Comparison of ENCODE assay signal across 1 cellular context in the genomic region with DNA sequence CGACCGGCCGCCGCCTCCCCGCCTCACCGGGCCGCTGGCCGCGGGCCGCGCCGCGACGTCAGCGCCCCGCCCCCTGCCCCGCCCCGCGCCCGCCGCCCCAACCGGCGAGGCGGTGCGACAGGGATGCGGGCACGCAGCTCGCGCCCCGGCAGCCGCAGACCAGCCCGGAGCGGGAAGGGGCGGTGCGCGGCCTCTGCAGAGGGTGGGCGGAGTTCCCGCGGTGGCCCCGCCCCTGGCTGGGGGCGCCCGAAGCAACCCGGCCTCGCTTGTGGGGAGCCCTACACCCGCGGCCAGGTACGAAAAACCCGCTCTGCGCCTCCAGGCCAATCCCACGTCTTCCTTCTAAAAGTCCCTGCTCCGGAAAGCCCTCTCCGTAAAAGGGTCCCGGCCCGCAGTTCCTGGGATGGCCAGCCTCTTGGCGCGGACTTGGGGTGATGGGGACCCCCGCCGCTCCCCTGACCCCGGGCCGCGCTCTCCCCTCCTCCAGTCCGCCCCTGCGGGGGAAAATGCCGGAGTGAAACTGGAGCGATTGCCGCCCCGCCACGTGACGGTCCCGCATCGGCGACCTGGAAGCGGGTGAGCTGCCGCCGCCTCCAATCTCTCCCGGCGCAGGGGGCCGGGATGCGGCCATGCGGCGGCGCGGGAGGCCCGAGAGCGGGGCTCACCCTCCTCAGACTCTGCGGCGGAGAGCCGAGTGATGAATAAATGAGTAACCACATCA.
TF ChIP-seq lines count a peak whose summit lies in the region.

RAB11FIP5 (minus strand) TSS at position 36 of the 721 bp plus-strand sequence. CDS start 171 bp downstream, outside the sequence.

TF ChIP-seq in HepG2, 621 proteins besides CTCF, POLR2A, EP300 and RAD21 (continued from another document and continues in another):
- TF ChIP-seq HNF1A (IDR thresholded peaks at IDR 0.05; ENCODE audit: low read depth) = no peak
- TF ChIP-seq HNF1A (CRISPR knock-in tag; IDR thresholded peaks at IDR 0.05; ENCODE audit: borderline replicate concordance) = no peak; the same call in 1 of the 2 replicates
- TF ChIP-seq PAX8 (CRISPR knock-in tag; IDR thresholded peaks at IDR 0.05; ENCODE audit: borderline replicate concordance) = peak; percentile 67; the same call in 1 of the 2 replicates
- TF ChIP-seq KLF15 (CRISPR knock-in tag; IDR thresholded peaks at IDR 0.05; ENCODE audit: borderline replicate concordance) = peak; percentile 67; the same call in 1 of the 2 replicates
- TF ChIP-seq, protein P1, sequence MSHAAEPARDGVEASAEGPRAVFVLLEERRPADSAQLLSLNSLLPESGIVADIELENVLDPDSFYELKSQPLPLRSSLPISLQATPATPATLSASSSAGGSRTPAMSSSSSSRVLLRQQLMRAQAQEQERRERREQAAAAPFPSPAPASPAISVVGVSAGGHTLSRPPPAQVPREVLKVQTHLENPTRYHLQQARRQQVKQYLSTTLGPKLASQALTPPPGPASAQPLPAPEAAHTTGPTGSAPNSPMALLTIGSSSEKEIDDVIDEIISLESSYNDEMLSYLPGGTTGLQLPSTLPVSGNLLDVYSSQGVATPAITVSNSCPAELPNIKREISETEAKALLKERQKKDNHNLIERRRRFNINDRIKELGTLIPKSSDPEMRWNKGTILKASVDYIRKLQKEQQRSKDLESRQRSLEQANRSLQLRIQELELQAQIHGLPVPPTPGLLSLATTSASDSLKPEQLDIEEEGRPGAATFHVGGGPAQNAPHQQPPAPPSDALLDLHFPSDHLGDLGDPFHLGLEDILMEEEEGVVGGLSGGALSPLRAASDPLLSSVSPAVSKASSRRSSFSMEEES (CRISPR knock-in tag; IDR thresholded peaks at IDR 0.05) = no peak
- TF ChIP-seq NFATC3 (CRISPR knock-in tag; IDR thresholded peaks at IDR 0.05) = no peak; the same call in 1 of the 2 replicates
- TF ChIP-seq HDAC2 (CRISPR knock-in tag; IDR thresholded peaks at IDR 0.05) = peak; percentile 28; the same call in 1 of the 2 replicates
- TF ChIP-seq, protein P2, sequence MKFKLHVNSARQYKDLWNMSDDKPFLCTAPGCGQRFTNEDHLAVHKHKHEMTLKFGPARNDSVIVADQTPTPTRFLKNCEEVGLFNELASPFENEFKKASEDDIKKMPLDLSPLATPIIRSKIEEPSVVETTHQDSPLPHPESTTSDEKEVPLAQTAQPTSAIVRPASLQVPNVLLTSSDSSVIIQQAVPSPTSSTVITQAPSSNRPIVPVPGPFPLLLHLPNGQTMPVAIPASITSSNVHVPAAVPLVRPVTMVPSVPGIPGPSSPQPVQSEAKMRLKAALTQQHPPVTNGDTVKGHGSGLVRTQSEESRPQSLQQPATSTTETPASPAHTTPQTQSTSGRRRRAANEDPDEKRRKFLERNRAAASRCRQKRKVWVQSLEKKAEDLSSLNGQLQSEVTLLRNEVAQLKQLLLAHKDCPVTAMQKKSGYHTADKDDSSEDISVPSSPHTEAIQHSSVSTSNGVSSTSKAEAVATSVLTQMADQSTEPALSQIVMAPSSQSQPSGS (CRISPR knock-in tag; IDR thresholded peaks at IDR 0.05) = no peak
- TF ChIP-seq FOXP1 (IDR thresholded peaks at IDR 0.05) = no peak
- TF ChIP-seq FOXP1 (CRISPR knock-in tag; IDR thresholded peaks at IDR 0.05) = no peak
- TF ChIP-seq, protein P3, sequence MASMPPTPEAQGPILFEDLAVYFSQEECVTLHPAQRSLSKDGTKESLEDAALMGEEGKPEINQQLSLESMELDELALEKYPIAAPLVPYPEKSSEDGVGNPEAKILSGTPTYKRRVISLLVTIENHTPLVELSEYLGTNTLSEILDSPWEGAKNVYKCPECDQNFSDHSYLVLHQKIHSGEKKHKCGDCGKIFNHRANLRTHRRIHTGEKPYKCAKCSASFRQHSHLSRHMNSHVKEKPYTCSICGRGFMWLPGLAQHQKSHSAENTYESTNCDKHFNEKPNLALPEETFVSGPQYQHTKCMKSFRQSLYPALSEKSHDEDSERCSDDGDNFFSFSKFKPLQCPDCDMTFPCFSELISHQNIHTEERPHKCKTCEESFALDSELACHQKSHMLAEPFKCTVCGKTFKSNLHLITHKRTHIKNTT (CRISPR knock-in tag; IDR thresholded peaks at IDR 0.05) = no peak
- peak; percentile 58 for TF ChIP-seq HOXA3 (CRISPR knock-in tag; IDR thresholded peaks at IDR 0.05)
- TF ChIP-seq ZBTB7B (CRISPR knock-in tag; IDR thresholded peaks at IDR 0.05) = peak; percentile 77
- peak; percentile 74; the same call in 1 of the 2 replicates for TF ChIP-seq IRF9 (CRISPR knock-in tag; IDR thresholded peaks at IDR 0.05; ENCODE audit: borderline replicate concordance)
- no peak for TF ChIP-seq ZNF678 (CRISPR knock-in tag; IDR thresholded peaks at IDR 0.05)
- TF ChIP-seq ZNF576 (CRISPR knock-in tag; IDR thresholded peaks at IDR 0.05) = no peak; the same call in 1 of the 2 replicates
- no peak; the same call in 1 of the 2 replicates for TF ChIP-seq CENPT (CRISPR knock-in tag; IDR thresholded peaks at IDR 0.05; ENCODE audit: low read depth)
- TF ChIP-seq, protein P4, sequence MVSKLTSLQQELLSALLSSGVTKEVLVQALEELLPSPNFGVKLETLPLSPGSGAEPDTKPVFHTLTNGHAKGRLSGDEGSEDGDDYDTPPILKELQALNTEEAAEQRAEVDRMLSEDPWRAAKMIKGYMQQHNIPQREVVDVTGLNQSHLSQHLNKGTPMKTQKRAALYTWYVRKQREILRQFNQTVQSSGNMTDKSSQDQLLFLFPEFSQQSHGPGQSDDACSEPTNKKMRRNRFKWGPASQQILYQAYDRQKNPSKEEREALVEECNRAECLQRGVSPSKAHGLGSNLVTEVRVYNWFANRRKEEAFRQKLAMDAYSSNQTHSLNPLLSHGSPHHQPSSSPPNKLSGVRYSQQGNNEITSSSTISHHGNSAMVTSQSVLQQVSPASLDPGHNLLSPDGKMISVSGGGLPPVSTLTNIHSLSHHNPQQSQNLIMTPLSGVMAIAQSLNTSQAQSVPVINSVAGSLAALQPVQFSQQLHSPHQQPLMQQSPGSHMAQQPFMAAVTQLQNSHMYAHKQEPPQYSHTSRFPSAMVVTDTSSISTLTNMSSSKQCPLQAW (CRISPR knock-in tag; IDR thresholded peaks at IDR 0.05) = peak; percentile 92
- no peak for TF ChIP-seq ZNF512 (CRISPR knock-in tag; IDR thresholded peaks at IDR 0.05)
- no peak for TF ChIP-seq ZNF20 (CRISPR knock-in tag; IDR thresholded peaks at IDR 0.05)
- TF ChIP-seq U2AF2 (IDR thresholded peaks at IDR 0.05; ENCODE audit: low read depth, low read length) = no peak
- TF ChIP-seq FOXM1 (CRISPR knock-in tag; IDR thresholded peaks at IDR 0.05) = no peak
- TF ChIP-seq, protein P5, sequence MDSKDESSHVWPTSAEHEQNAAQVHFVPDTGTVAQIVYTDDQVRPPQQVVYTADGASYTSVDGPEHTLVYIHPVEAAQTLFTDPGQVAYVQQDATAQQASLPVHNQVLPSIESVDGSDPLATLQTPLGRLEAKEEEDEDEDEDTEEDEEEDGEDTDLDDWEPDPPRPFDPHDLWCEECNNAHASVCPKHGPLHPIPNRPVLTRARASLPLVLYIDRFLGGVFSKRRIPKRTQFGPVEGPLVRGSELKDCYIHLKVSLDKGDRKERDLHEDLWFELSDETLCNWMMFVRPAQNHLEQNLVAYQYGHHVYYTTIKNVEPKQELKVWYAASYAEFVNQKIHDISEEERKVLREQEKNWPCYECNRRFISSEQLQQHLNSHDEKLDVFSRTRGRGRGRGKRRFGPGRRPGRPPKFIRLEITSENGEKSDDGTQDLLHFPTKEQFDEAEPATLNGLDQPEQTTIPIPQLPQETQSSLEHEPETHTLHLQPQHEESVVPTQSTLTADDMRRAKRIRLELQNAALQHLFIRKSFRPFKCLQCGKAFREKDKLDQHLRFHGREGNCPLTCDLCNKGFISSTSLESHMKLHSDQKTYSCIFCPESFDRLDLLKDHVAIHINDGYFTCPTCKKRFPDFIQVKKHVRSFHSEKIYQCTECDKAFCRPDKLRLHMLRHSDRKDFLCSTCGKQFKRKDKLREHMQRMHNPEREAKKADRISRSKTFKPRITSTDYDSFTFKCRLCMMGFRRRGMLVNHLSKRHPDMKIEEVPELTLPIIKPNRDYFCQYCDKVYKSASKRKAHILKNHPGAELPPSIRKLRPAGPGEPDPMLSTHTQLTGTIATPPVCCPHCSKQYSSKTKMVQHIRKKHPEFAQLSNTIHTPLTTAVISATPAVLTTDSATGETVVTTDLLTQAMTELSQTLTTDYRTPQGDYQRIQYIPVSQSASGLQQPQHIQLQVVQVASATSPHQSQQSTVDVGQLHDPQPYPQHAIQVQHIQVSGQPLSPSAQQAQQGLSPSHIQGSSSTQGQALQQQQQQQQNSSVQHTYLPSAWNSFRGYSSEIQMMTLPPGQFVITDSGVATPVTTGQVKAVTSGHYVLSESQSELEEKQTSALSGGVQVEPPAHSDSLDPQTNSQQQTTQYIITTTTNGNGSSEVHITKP (CRISPR knock-in tag; IDR thresholded peaks at IDR 0.05; ENCODE audit: low read depth) = no peak
- no peak for TF ChIP-seq CREB1 (IDR thresholded peaks at IDR 0.05)
- no peak for TF ChIP-seq CREB1 (CRISPR knock-in tag; IDR thresholded peaks at IDR 0.05)
- TF ChIP-seq, protein P6, sequence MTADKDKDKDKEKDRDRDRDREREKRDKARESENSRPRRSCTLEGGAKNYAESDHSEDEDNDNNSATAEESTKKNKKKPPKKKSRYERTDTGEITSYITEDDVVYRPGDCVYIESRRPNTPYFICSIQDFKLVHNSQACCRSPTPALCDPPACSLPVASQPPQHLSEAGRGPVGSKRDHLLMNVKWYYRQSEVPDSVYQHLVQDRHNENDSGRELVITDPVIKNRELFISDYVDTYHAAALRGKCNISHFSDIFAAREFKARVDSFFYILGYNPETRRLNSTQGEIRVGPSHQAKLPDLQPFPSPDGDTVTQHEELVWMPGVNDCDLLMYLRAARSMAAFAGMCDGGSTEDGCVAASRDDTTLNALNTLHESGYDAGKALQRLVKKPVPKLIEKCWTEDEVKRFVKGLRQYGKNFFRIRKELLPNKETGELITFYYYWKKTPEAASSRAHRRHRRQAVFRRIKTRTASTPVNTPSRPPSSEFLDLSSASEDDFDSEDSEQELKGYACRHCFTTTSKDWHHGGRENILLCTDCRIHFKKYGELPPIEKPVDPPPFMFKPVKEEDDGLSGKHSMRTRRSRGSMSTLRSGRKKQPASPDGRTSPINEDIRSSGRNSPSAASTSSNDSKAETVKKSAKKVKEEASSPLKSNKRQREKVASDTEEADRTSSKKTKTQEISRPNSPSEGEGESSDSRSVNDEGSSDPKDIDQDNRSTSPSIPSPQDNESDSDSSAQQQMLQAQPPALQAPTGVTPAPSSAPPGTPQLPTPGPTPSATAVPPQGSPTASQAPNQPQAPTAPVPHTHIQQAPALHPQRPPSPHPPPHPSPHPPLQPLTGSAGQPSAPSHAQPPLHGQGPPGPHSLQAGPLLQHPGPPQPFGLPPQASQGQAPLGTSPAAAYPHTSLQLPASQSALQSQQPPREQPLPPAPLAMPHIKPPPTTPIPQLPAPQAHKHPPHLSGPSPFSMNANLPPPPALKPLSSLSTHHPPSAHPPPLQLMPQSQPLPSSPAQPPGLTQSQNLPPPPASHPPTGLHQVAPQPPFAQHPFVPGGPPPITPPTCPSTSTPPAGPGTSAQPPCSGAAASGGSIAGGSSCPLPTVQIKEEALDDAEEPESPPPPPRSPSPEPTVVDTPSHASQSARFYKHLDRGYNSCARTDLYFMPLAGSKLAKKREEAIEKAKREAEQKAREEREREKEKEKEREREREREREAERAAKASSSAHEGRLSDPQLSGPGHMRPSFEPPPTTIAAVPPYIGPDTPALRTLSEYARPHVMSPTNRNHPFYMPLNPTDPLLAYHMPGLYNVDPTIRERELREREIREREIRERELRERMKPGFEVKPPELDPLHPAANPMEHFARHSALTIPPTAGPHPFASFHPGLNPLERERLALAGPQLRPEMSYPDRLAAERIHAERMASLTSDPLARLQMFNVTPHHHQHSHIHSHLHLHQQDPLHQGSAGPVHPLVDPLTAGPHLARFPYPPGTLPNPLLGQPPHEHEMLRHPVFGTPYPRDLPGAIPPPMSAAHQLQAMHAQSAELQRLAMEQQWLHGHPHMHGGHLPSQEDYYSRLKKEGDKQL (CRISPR knock-in tag; IDR thresholded peaks at IDR 0.05; ENCODE audit: low read depth) = no peak
- TF ChIP-seq ZNF234 (CRISPR knock-in tag; conservative IDR thresholded peaks at IDR 0.05) = peak; percentile 34; the same call in 1 of the 2 replicates
